In the genomic region with DNA sequence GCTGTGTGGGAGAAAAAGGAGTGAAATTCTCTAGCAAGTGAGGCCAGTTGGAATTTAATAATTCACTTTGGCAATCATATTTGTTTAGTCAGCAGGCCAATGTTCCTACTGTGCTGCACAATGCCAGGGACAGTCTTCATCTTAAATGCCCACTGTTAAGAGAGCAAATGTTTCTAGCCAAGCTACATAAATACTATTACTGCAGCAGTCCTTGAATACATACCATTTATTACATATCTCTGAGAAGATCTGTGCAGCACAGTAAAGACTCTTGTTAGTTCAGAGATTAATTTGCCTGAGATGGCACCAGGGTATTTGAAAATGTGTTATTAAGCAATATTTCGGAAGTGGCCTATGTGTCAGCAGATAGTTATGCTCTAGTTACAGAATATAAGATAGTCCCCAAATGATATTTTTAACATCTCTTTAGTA, we compare ENCODE assay signal across 10 cellular contexts.
A peak's percentile ranks its signal among the peaks of the same experiment; 100 is the strongest.
DNase-seq lines count a peak whose midpoint lies in the region; ATAC-seq, FAIRE-seq and TF ChIP-seq lines count a peak whose summit lies in the region.
"Had no signal": no experiment of that assay in that cellular context is flagged by ENCODE, and none has a peak within 500 bp of the region (broad histone marks: within the 10 kb centered on the region; RNA-seq: fewer than 3 reads in every experiment).

No MANE protein-coding gene starts in this region.

- DNase-seq in HTR-8/SVneo (ENCODE audit: insufficient read length, low spot score) (no peak), spleen (no peak), NCI-H128 (lab: John Stamatoyannopoulos, UW; ENCODE audit: unreplicated experiment) (no peak)
- DNase-seq: left colon; stimulated activated CD4-positive, alpha-beta T cell treated with anti-CD3 and anti-CD28 coated beads, Interleukin-12 subunit alpha, Interleukin-12 subunit beta, amount 100 ng/mL, for 4 hours had no signal

- no peak for TF ChIP-seq EP300 in gastroesophageal sphincter (IDR thresholded peaks at IDR 0.05)

- peak overlapping the region; percentile 50 to 70 (median 62) for H3K27ac ChIP-seq in gastroesophageal sphincter
- peak overlapping the region; percentile 23 to 74 (median 66) for H3K27ac ChIP-seq in spleen

- H3K27me3 ChIP-seq in gastroesophageal sphincter (no peaks in the 10 kb centered on the region), spleen (replicated peaks in 1 of 7) (no peaks in the 10 kb centered on the region)

- H3K4me3 ChIP-seq in gastroesophageal sphincter, result no peak overlapping the region
- no peak overlapping the region for H3K4me3 ChIP-seq in spleen

- TF ChIP-seq POLR2A in gastroesophageal sphincter (IDR thresholded peaks at IDR 0.05), result no peak
- TF ChIP-seq POLR2A in spleen (IDR thresholded peaks at IDR 0.05), result no peak

- H3K9me3 ChIP-seq in gastroesophageal sphincter (no peaks in the 10 kb centered on the region), spleen (no peaks in the 10 kb centered on the region)

- peak; percentile 76 for FAIRE-seq in HTR-8/SVneo (lab: Jason Lieb, UNC)

- ATAC-seq in SK-N-SH treated with all-trans-retinoic acid at 6 μM for 48 hours, result peak; percentile 67
- peak; percentile 38 for ATAC-seq in gastroesophageal sphincter
- no peak for ATAC-seq in GM21619 (IDR thresholded peaks at IDR 0.05; ENCODE audit: unreplicated experiment)
- ATAC-seq in HG02885 (IDR thresholded peaks at IDR 0.05; ENCODE audit: poor library complexity, unreplicated experiment), result no peak
- ATAC-seq in GM18519 (IDR thresholded peaks at IDR 0.05; ENCODE audit: low FRiP score, unreplicated experiment), result no peak
- ATAC-seq: left colon had no signal

- H3K4me1 ChIP-seq in gastroesophageal sphincter, result peaks cover 18 to 72% (median 24%) of the 10 kb centered on the region in 3 donors
- H3K4me1 ChIP-seq in spleen, result peaks cover 5 to 42% (median 22%) of the 10 kb centered on the region in 6 donors

- TF ChIP-seq CTCF in gastroesophageal sphincter (IDR thresholded peaks at IDR 0.05) (no peak), spleen (IDR thresholded peaks at IDR 0.05 in 8 of 11, conservative IDR thresholded peaks at IDR 0.05 in 3 of 11) (no peak)

- WGBS in gastroesophageal sphincter (ENCODE audit: low coverage in 1 of 2), 2 donors, result 8 to 25% methylated on average over 1 of the region's 1 CpG
- WGBS in spleen, 5 donors, result 60 to 77% (median 62%) methylated on average over 1 of the region's 1 CpG

- H3K36me3 ChIP-seq in gastroesophageal sphincter (peaks cover 0 to 9% of the 10 kb centered on the region in 2 donors), spleen (no peaks in the 10 kb centered on the region)

- intact Hi-C loops in spleen (cut with DNase I; ENCODE audit: low total_unique reads), result no loop called here

TF ChIP-seq in SK-N-SH treated with all-trans-retinoic acid at 6 μM for 48 hours, 23 proteins besides CTCF, POLR2A, EP300 and RAD21:
- TF ChIP-seq CREB5 (CRISPR knock-in tag; IDR thresholded peaks at IDR 0.05; ENCODE audit: low read depth) (no peak), ISL1 (CRISPR knock-in tag; IDR thresholded peaks at IDR 0.05) (peak; percentile 30; the same call in 1 of the 2 replicates)

Comparison
In these comparisons a context has a peak if more than half of its experiments do, and no peak if none do; other contexts are left out.
1. ATAC-seq: peak in SK-N-SH treated with all-trans-retinoic acid at 6 μM for 48 hours (single experiment) and gastroesophageal sphincter (single experiment); none in GM21619 (single experiment), HG02885 (single experiment) and GM18519 (single experiment).